In genomic region chr4:170027181-170027829, GRCh38 we compare ENCODE assay signal across 8 cellular contexts. TPM values are rescaled to one million over a fixed set of nuclear protein-coding genes. Genes with fewer than 3 reads are reported as not detected.
DNase-seq lines count a peak whose midpoint lies in the region; ATAC-seq and TF ChIP-seq lines count a peak whose summit lies in the region.

No MANE protein-coding gene starts in this region.

- H3K27ac Mint-ChIP-seq in GM23338 (peak overlapping the region; percentile 65; the same call in 1 of the 2 replicates), nephron (peak overlapping the region; percentile 87 to 96 (median 95))

- H3K36me3 Mint-ChIP-seq in GM23338 (ENCODE audit: low read depth): peaks cover 11% of the 10 kb centered on the region; the same call in 2 of the 3 replicates
- no peaks in the 10 kb centered on the region for H3K36me3 Mint-ChIP-seq in nephron (ENCODE audit: low read depth)

- H3F3A ChIP-seq in GM23338 (replicated peaks; ENCODE audit: low read depth): no peaks in the 10 kb centered on the region

- DNase-seq in DMS79 treated with DMSO at 0.1 percent for 48 hours (lab: John Stamatoyannopoulos, UW): peak; percentile 48
- peak; percentile 96 for DNase-seq in GM23338 (ENCODE audit: low spot score)
- peak; percentile 89 to 90 for DNase-seq in Kasumi-1 (lab: John Stamatoyannopoulos, UW)
- DNase-seq in SHP77 treated with DMSO at 0.1 percent for 48 hours (lab: John Stamatoyannopoulos, UW): peak; percentile 74
- DNase-seq in activated gamma-delta T cell treated with anti-CD3 and anti-CD28 coated beads, Interleukin-2, amount 50 U/mL, for 16 hours (ENCODE audit: low read depth): peak; percentile 87
- peak; percentile 97 to 99 for DNase-seq in foreskin fibroblast
- DNase-seq in stimulated activated naive CD4-positive, alpha-beta T cell (lab: John Stamatoyannopoulos, UW): peak; percentile 75 to 92 (median 82)

- H3K27ac ChIP-seq in GM23338 (ENCODE audit: low read depth): peak overlapping the region; percentile 68; the same call in 1 of the 2 replicates

- H3K79me2 ChIP-seq in GM23338 (replicated peaks; ENCODE audit: insufficient read depth): 0 out of 2 replicates have a peak, but pooled peaks cover 5% of the 10 kb centered on the region

- H3K9me3 Mint-ChIP-seq in GM23338 (peaks cover 13% of the 10 kb centered on the region), nephron (no peaks in the 10 kb centered on the region)

- TF ChIP-seq CTCF in GM23338 (conservative IDR thresholded peaks at IDR 0.05; ENCODE audit: low read depth in 2 of 2) (no peak), foreskin fibroblast (IDR thresholded peaks at IDR 0.05; ENCODE audit: low read depth, low read length) (no peak), nephron (IDR thresholded peaks at IDR 0.05; ENCODE audit: unreplicated experiment in 3 of 3) (no peak)

- H3K27me3 ChIP-seq in GM23338 (ENCODE audit: insufficient read depth): peaks cover 43% of the 10 kb centered on the region

- H3K4me3 Mint-ChIP-seq in GM23338: peak overlapping the region; percentile 86
- peak overlapping the region; percentile 92 to 97 (median 95) for H3K4me3 Mint-ChIP-seq in nephron

- peaks cover 11% of the 10 kb centered on the region for H3K4me1 ChIP-seq in GM23338 (ENCODE audit: insufficient read depth)

- 0 out of 2 replicates have a peak, but pooled peaks cover 3% of the 10 kb centered on the region for H3K9me2 ChIP-seq in GM23338 (ENCODE audit: insufficient read depth)

- peak; percentile 73 for ATAC-seq in GM23338

- H2AFZ ChIP-seq in GM23338: peak overlapping the region; percentile 99

- H3K4me3 ChIP-seq in GM23338 (peak overlapping the region; percentile 83), foreskin fibroblast (ENCODE audit: low read depth in 1 of 2, low read length in 2 of 2) (peak overlapping the region; percentile 74 to 80)

- H3K4me2 ChIP-seq in GM23338: peak overlapping the region; percentile 95

- H3K4me1 Mint-ChIP-seq in GM23338: peaks cover 9% of the 10 kb centered on the region; the same call in 2 of the 3 replicates
- H3K4me1 Mint-ChIP-seq in nephron: no peaks in the 10 kb centered on the region

- peaks cover 35% of the 10 kb centered on the region for H3K27me3 Mint-ChIP-seq in GM23338 (ENCODE audit: insufficient read depth, low read depth, poor library complexity)
- H3K27me3 Mint-ChIP-seq in nephron (ENCODE audit: low read depth): peaks cover 70% of the 10 kb centered on the region

- no peaks in the 10 kb centered on the region for H3K36me3 ChIP-seq in GM23338 (ENCODE audit: insufficient read depth)

- H4K20me1 ChIP-seq in GM23338 (replicated peaks; ENCODE audit: insufficient read depth): no peaks in the 10 kb centered on the region; the same call in 1 of the 2 replicates

TF ChIP-seq in GM23338, 12 proteins besides CTCF, POLR2A, EP300 and RAD21:
- TF ChIP-seq ZNF462 (CRISPR knock-in tag; IDR thresholded peaks at IDR 0.05) (no peak), ZNF114 (CRISPR knock-in tag; IDR thresholded peaks at IDR 0.05) (no peak), POLR2AphosphoS5 (IDR thresholded peaks at IDR 0.05; ENCODE audit: low read depth) (0 out of 2 replicates have a peak, but pooled peaks have one; percentile 23), STAT1 (IDR thresholded peaks at IDR 0.05; ENCODE audit: unreplicated experiment) (no peak), EZH2phosphoT487 (IDR thresholded peaks at IDR 0.05; ENCODE audit: unreplicated experiment) (no peak), CREB1 (CRISPR knock-in tag; IDR thresholded peaks at IDR 0.05; ENCODE audit: low read depth) (peak; percentile 25; the same call in 1 of the 2 replicates)

RNA-seq across cellular contexts. Expression of gene MFAP3L, which starts 1.1 kb away (rescaled TPM):
- 5.5 and 7.9 TPM in 2 replicates for total RNA-seq in GM23338 (2014; rRNA removed; shearing (Covaris generic))
- polyA plus RNA-seq in GM23338 (2016; fragmentation: Nextera tagmentation; extraction: Ambion mirVana): 2.5 and 3.4 TPM in 2 replicates

Comparison
In these comparisons a context has a peak if more than half of its experiments do, and no peak if none do; other contexts are left out.
1. Peak in every context shown above with its lines: DNase-seq, ATAC-seq, H3K4me3 ChIP-seq and H3K27ac ChIP-seq.
2. DNase-seq: peak in every context shown above with its lines; median percentile 98 in foreskin fibroblast; 96 in GM23338; 90 in Kasumi-1; 87 in activated gamma-delta T cell treated with anti-CD3 and anti-CD28 coated beads, Interleukin-2, amount 50 U/mL, for 16 hours; 82 in stimulated activated naive CD4-positive, alpha-beta T cell; 74 in SHP77 treated with DMSO at 0.1 percent for 48 hours; 48 in DMS79 treated with DMSO at 0.1 percent for 48 hours.